In genomic region chr1:85576642-85577420, GRCh38 we compare ENCODE assay signal across 8 cellular contexts. TPM values are rescaled to one million over a fixed set of nuclear protein-coding genes. Genes with fewer than 3 reads are reported as not detected.
DNase-seq lines count a peak whose midpoint lies in the region; ATAC-seq and TF ChIP-seq lines count a peak whose summit lies in the region.

No MANE protein-coding gene starts in this region.

- peaks cover 3% of the 10 kb centered on the region for H3K4me1 ChIP-seq in ovary (ENCODE audit: insufficient read depth)

- ATAC-seq in GM18511 (IDR thresholded peaks at IDR 0.05; ENCODE audit: unreplicated experiment) (peak; percentile 81), HG02970 (IDR thresholded peaks at IDR 0.05; ENCODE audit: low FRiP score, unreplicated experiment) (peak; percentile 88), Right ventricle myocardium inferior (peak; percentile 74)
- peak; percentile 69 to 78 for ATAC-seq in activated naive CD4-positive, alpha-beta T cell treated with anti-CD3 and anti-CD28 coated beads, Interleukin-2, amount 50 U/mL, for 72 hours

- H3K9me3 ChIP-seq in ovary = no peaks in the 10 kb centered on the region

- peak overlapping the region; percentile 49 for H3K4me3 ChIP-seq in ovary

- H3K36me3 ChIP-seq in ovary = no peaks in the 10 kb centered on the region

- TF ChIP-seq EP300 in ovary (IDR thresholded peaks at IDR 0.05) = no peak

- peak; percentile 92 for TF ChIP-seq CTCF in C4-2B (conservative IDR thresholded peaks at IDR 0.05)
- peak; percentile 73 to 89 (median 74) for TF ChIP-seq CTCF in ovary (IDR thresholded peaks at IDR 0.05)

- peak; percentile 6 for DNase-seq in NCI-H2196 treated with DMSO at 0.1 percent for 48 hours (lab: John Stamatoyannopoulos, UW; ENCODE audit: unreplicated experiment)
- peak in 1 of 2 donors; percentile 69 for DNase-seq in activated naive CD4-positive, alpha-beta T cell treated with anti-CD3 and anti-CD28 coated beads, Interleukin-2, amount 50 U/mL, for 72 hours (ENCODE audit: low spot score in 2 of 2)
- peak; percentile 89 for DNase-seq in Right ventricle myocardium inferior (ENCODE audit: missing footprints)
- peak; percentile 71 to 91 (median 87) for DNase-seq in ovary
- no peak for DNase-seq in NCI-H2107 treated with DMSO at 0.1 percent for 48 hours (lab: John Stamatoyannopoulos, UW; ENCODE audit: unreplicated experiment)

- no peaks in the 10 kb centered on the region for H3K27me3 ChIP-seq in ovary

- peak overlapping the region in 1 of 2 donors; percentile 22 for H3K27ac Mint-ChIP-seq in activated naive CD4-positive, alpha-beta T cell treated with anti-CD3 and anti-CD28 coated beads, Interleukin-2, amount 50 U/mL, for 72 hours

- H3K36me3 Mint-ChIP-seq in activated naive CD4-positive, alpha-beta T cell treated with anti-CD3 and anti-CD28 coated beads, Interleukin-2, amount 50 U/mL, for 72 hours = peaks cover 0 to 9% of the 10 kb centered on the region in 2 donors

- H3K9me3 Mint-ChIP-seq in activated naive CD4-positive, alpha-beta T cell treated with anti-CD3 and anti-CD28 coated beads, Interleukin-2, amount 50 U/mL, for 72 hours = no peaks in the 10 kb centered on the region

- peak overlapping the region; percentile 57 for H3K27ac ChIP-seq in C4-2B
- H3K27ac ChIP-seq in ovary = peak overlapping the region; percentile 87 to 88

- WGBS in ovary, 3 donors = 0 to 1% (median 0%) methylated on average over 44 to 90 of the region's 90 CpGs

- intact Hi-C loops in Right ventricle myocardium inferior (cut with DNase I) = no loop called here
- intact Hi-C loops in ovary (cut with DNase I) = no loop called here

- TF ChIP-seq POLR2A in ovary (IDR thresholded peaks at IDR 0.05) = peak; percentile 56

RNA-seq across cellular contexts. Expression of gene CCN1, which starts 3.7 kb away (rescaled TPM):
- total RNA-seq in activated naive CD4-positive, alpha-beta T cell treated with anti-CD3 and anti-CD28 coated beads, Interleukin-2, amount 50 U/mL, for 72 hours = not detected
- 31.1 TPM for total RNA-seq in Right ventricle myocardium inferior
- total RNA-seq in ovary = 100 to 1,000 TPM in 2 of 7 donors, 10 to 100 TPM in 5; 14.3 to 247 (median 45.9) TPM
- polyA plus RNA-seq in ovary = 100 to 1,000 TPM in 1 of 2 donors, 10 to 100 TPM in 1; 43.9 to 197 TPM

Comparison
In these comparisons a context has a peak if more than half of its experiments do, and no peak if none do; other contexts are left out.
1. RNA of gene CCN1, which starts 3.7 kb away (total RNA-seq): 14.3 to 247 TPM in ovary and 31.1 TPM in Right ventricle myocardium inferior (single experiment); not detected in activated naive CD4-positive, alpha-beta T cell treated with anti-CD3 and anti-CD28 coated beads, Interleukin-2, amount 50 U/mL, for 72 hours; every median in the first group is over 10 times any median in the second.
2. Peak in every context shown above with its lines, with median percentiles within 50 percentile points of each other: ATAC-seq.